In the genomic region with DNA sequence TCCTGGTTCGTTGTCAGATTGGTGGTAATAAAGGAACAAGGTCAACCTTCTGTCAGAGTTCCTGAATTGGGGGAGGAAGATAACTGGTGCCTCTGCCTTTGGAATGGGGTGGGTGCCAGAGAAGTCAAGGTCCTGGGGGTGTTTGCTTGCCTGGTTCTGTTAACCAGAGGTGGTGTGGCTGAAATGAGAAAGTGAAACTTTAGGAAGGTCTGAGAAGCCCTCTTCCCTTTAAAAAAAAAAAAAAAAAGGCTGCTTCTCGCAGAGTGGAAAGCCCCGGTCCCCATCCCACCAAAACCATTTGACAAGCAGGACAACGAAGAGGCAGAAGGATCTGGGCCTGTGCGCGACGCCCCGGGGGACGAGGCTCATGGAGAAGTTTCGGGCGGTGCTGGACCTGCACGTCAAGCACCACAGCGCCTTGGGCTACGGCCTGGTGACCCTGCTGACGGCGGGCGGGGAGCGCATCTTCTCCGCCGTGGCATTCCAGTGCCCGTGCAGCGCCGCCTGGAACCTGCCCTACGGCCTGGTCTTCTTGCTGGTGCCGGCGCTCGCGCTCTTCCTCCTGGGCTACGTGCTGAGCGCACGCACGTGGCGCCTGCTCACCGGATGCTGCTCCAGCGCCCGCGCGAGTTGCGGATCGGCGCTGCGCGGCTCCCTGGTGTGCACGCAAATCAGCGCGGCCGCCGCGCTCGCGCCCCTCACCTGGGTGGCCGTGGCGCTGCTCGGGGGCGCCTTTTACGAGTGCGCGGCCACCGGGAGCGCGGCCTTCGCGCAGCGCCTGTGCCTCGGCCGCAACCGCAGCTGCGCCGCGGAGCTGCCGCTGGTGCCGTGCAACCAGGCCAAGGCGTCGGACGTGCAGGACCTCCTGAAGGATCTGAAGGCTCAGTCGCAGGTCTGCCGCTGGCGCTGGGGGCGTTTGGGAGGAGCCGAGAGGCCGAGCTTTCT, we compare ENCODE assay signal across 8 cellular contexts. TPM values are rescaled to one million over a fixed set of nuclear protein-coding genes. Genes with fewer than 3 reads are reported as not detected.
DNase-seq lines count a peak whose midpoint lies in the region; ATAC-seq and TF ChIP-seq lines count a peak whose summit lies in the region.

No MANE protein-coding gene starts in this region.

- WGBS in testis, 2 donors: 4% methylated on average over 23 to 60 of the region's 81 CpGs

- H3K4me1 ChIP-seq in MM.1S (ENCODE audit: low read length): peaks cover 17% of the 10 kb centered on the region
- peaks cover 2% of the 10 kb centered on the region for H3K4me1 ChIP-seq in fibroblast of lung (ENCODE audit: control insufficient read depth, extremely low read depth, insufficient read depth, low read length)
- no peaks in the 10 kb centered on the region for H3K4me1 ChIP-seq in testis

- intact Hi-C loops in testis (cut with DNase I; ENCODE audit: low total_unique reads): no loop called here

- H3K4me1 Mint-ChIP-seq in natural killer cell treated with Interleukin-12 subunit alpha and Interleukin-12 subunit beta and Interleukin-15 and Interleukin-18, amount 100 ng/mL, for 72 hours (ENCODE audit: low read depth in 2 of 2): peaks cover 52% of the 10 kb centered on the region in 2 donors

- DNase-seq in MM.1S (peak; percentile 51), fibroblast of lung (ENCODE audit: low read depth in 2 of 2) (peak; percentile 50 to 72), testis (peak; percentile 83), hippocampal formation (lab: John Stamatoyannopoulos, UW) (no peak)
- peak; percentile 3 to 28 (median 23) for DNase-seq in activated CD8-positive, alpha-beta memory T cell treated with anti-CD3 and anti-CD28 coated beads for 48 hours (ENCODE audit: low read depth in 2 of 3, low spot score in 2 of 3)
- peak; percentile 64 for DNase-seq in natural killer cell treated with Interleukin-12 subunit alpha and Interleukin-12 subunit beta and Interleukin-15 and Interleukin-18, amount 100 ng/mL, for 72 hours (ENCODE audit: low spot score)

- no peak for TF ChIP-seq POLR2A in testis (IDR thresholded peaks at IDR 0.05)

- TF ChIP-seq CTCF in MM.1S (IDR thresholded peaks at IDR 0.05; ENCODE audit: low read length): no peak
- no peak for TF ChIP-seq CTCF in fibroblast of lung (conservative IDR thresholded peaks at IDR 0.05 in 1 of 2, IDR thresholded peaks at IDR 0.05 in 1 of 2; ENCODE audit: low read depth in 1 of 2, low read length in 2 of 2)
- TF ChIP-seq CTCF in testis (IDR thresholded peaks at IDR 0.05): no peak

- no peaks in the 10 kb centered on the region for H3K79me2 ChIP-seq in MM.1S (ENCODE audit: low read length)
- H3K79me2 ChIP-seq in fibroblast of lung (ENCODE audit: control insufficient read depth, insufficient read depth, low read length): no peaks in the 10 kb centered on the region

- H3K36me3 ChIP-seq in MM.1S (replicated peaks; ENCODE audit: insufficient read depth, low read length) (no peaks in the 10 kb centered on the region), fibroblast of lung (ENCODE audit: control insufficient read depth, insufficient read depth, low read length) (no peaks in the 10 kb centered on the region), testis (ENCODE audit: low read depth, missing control alignments) (no peaks in the 10 kb centered on the region)

- H3K27me3 Mint-ChIP-seq in natural killer cell treated with Interleukin-12 subunit alpha and Interleukin-12 subunit beta and Interleukin-15 and Interleukin-18, amount 100 ng/mL, for 72 hours: peaks cover 0 to 2% of the 10 kb centered on the region in 2 donors

- H3K27ac Mint-ChIP-seq in natural killer cell treated with Interleukin-12 subunit alpha and Interleukin-12 subunit beta and Interleukin-15 and Interleukin-18, amount 100 ng/mL, for 72 hours: peak overlapping the region; percentile 80 to 87

- H3K9me3 Mint-ChIP-seq in natural killer cell treated with Interleukin-12 subunit alpha and Interleukin-12 subunit beta and Interleukin-15 and Interleukin-18, amount 100 ng/mL, for 72 hours: no peaks in the 10 kb centered on the region

- ATAC-seq in GM21737 (IDR thresholded peaks at IDR 0.05; ENCODE audit: unreplicated experiment): peak; percentile 80
- ATAC-seq in natural killer cell treated with Interleukin-12 subunit alpha and Interleukin-12 subunit beta and Interleukin-15 and Interleukin-18, amount 100 ng/mL, for 72 hours: peak; percentile 89 to 93

- H3K4me3 ChIP-seq in GM08714 (ENCODE audit: low read length): peak overlapping the region; percentile 51; the same call in 1 of the 2 replicates
- peak overlapping the region; percentile 49 for H3K4me3 ChIP-seq in MM.1S (ENCODE audit: low read length)
- peak overlapping the region; percentile 24 to 46 (median 36) for H3K4me3 ChIP-seq in fibroblast of lung (replicated peaks in 1 of 4; ENCODE audit: control extremely low read depth in 1 of 4, insufficient read depth in 1 of 4, low read depth in 3 of 4, low read length in 4 of 4)
- H3K4me3 ChIP-seq in testis: peak overlapping the region; percentile 55 to 58

- H3K4me2 ChIP-seq in MM.1S (ENCODE audit: low read depth, low read length) (peak overlapping the region; percentile 83), fibroblast of lung (ENCODE audit: extremely low read depth, insufficient read depth, low read length) (peak overlapping the region; percentile 80)

- H3K9ac ChIP-seq in MM.1S (ENCODE audit: low read length) (0 out of 2 replicates have a peak overlapping the region, but pooled peaks have one; percentile 3), fibroblast of lung (ENCODE audit: insufficient read depth, low read length) (no peak overlapping the region)

- H3K27ac ChIP-seq in MM.1S (ENCODE audit: low read length) (no peak overlapping the region), fibroblast of lung (ENCODE audit: insufficient read depth, low read length) (no peak overlapping the region), testis (peak overlapping the region; percentile 6 to 45)

- H3K36me3 Mint-ChIP-seq in natural killer cell treated with Interleukin-12 subunit alpha and Interleukin-12 subunit beta and Interleukin-15 and Interleukin-18, amount 100 ng/mL, for 72 hours: peaks cover 8% of the 10 kb centered on the region

- H4K20me1 ChIP-seq in MM.1S (ENCODE audit: insufficient read depth, low read length) (no peaks in the 10 kb centered on the region), fibroblast of lung (ENCODE audit: control insufficient read depth, extremely low read depth, insufficient read depth, low read length) (no peaks in the 10 kb centered on the region)

- no peaks in the 10 kb centered on the region for H3F3A ChIP-seq in MM.1S (ENCODE audit: insufficient read depth, low read length)

- no peaks in the 10 kb centered on the region for H3K9me3 ChIP-seq in MM.1S (replicated peaks; ENCODE audit: insufficient read depth, low read length)
- no peaks in the 10 kb centered on the region for H3K9me3 ChIP-seq in fibroblast of lung (ENCODE audit: control insufficient read depth, insufficient read depth, low read depth, low read length)
- H3K9me3 ChIP-seq in testis: no peaks in the 10 kb centered on the region

- H3K9me2 ChIP-seq in MM.1S (replicated peaks; ENCODE audit: insufficient read depth, low read length): no peaks in the 10 kb centered on the region

- peaks cover 5% of the 10 kb centered on the region; the same call in 1 of the 2 replicates for H3K27me3 ChIP-seq in MM.1S (replicated peaks; ENCODE audit: insufficient read depth, low read length)
- peaks cover 7% of the 10 kb centered on the region for H3K27me3 ChIP-seq in fibroblast of lung (ENCODE audit: control insufficient read depth, insufficient read depth, low read length)
- H3K27me3 ChIP-seq in testis: no peaks in the 10 kb centered on the region

- peak overlapping the region; percentile 82 for H2AFZ ChIP-seq in MM.1S (ENCODE audit: low read length)
- peak overlapping the region; percentile 89 for H2AFZ ChIP-seq in fibroblast of lung (ENCODE audit: low read length)

- H3K4me3 Mint-ChIP-seq in natural killer cell treated with Interleukin-12 subunit alpha and Interleukin-12 subunit beta and Interleukin-15 and Interleukin-18, amount 100 ng/mL, for 72 hours: peak overlapping the region; percentile 83

RNA-seq across cellular contexts. Expression of gene CALHM6, which starts 0.7 kb away (rescaled TPM):
- 0.33 and 1.0 TPM in 2 replicates for total RNA-seq in fibroblast of lung
- polyA plus RNA-seq in fibroblast of lung: 0.18 and 1.3 TPM in 2 replicates
- 0.44 and 0.70 TPM in 2 replicates for polyA plus RNA-seq in fibroblast of lung (2012)
- polyA minus RNA-seq in fibroblast of lung (ENCODE audit: low replicate concordance): 0.22 TPM in 1 of 2 replicates, not detected in the other
- 1 to 10 TPM; 8.0 to 9.6 TPM for total RNA-seq in natural killer cell treated with Interleukin-12 subunit alpha and Interleukin-12 subunit beta and Interleukin-15 and Interleukin-18, amount 100 ng/mL, for 72 hours
- 10 to 100 TPM in 1 of 2 donors, 1 to 10 TPM in 1; 9.7 to 10.4 TPM for total RNA-seq in testis
- 15.7 TPM for polyA plus RNA-seq in testis (ENCODE audit: insufficient read depth, low read depth, low replicate concordance)

RNA-seq across cellular contexts. Expression of gene CALHM5, which starts 49.6 kb away (rescaled TPM):
- total RNA-seq in fibroblast of lung: 4.1 and 4.4 TPM in 2 replicates
- polyA plus RNA-seq in fibroblast of lung: 3.2 and 8.3 TPM in 2 replicates
- 2.7 and 6.4 TPM in 2 replicates for polyA plus RNA-seq in fibroblast of lung (2012)
- polyA minus RNA-seq in fibroblast of lung (ENCODE audit: low replicate concordance): 3.1 and 3.9 TPM in 2 replicates
- not detected for total RNA-seq in natural killer cell treated with Interleukin-12 subunit alpha and Interleukin-12 subunit beta and Interleukin-15 and Interleukin-18, amount 100 ng/mL, for 72 hours
- 1 to 10 TPM; 2.0 TPM for total RNA-seq in testis
- 1.5 TPM for polyA plus RNA-seq in testis (ENCODE audit: insufficient read depth, low read depth, low replicate concordance)

Comparison
In these comparisons a context has a peak if more than half of its experiments do, and no peak if none do; other contexts are left out.
1. DNase-seq: peak in MM.1S (single experiment), activated CD8-positive, alpha-beta memory T cell treated with anti-CD3 and anti-CD28 coated beads for 48 hours (3 of 3), fibroblast of lung (2 of 2), natural killer cell treated with Interleukin-12 subunit alpha and Interleukin-12 subunit beta and Interleukin-15 and Interleukin-18, amount 100 ng/mL, for 72 hours (single experiment) and testis (single experiment); none in hippocampal formation (0 of 2).
2. H3K27ac ChIP-seq: peak in testis (2 of 2); none in MM.1S (single experiment) and fibroblast of lung (single experiment).
3. Peak in every context shown above with its lines, with median percentiles within 50 percentile points of each other: H3K4me3 ChIP-seq.